21 cellular contexts compared by ENCODE assay signal in the genomic region with DNA sequence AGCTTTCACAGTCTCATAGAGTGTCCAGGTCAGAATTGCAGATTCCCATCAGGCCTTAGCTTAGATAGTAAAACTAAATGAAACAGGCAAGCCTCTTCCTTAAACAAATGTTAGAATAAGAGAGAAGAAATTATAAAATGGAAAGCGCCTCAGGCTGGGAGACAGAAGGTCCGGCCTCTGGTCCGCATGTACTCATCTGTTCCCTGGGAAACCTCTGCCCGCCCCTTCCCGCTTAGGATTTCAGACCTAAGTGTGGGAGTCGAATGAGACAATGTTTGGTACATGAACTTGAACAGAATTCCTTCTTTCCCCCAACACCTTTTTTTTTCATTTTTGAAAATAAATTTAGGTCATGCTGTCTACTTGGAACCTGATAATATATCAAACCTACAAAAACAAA.
"Had no signal": no experiment of that assay in that cellular context is flagged by ENCODE, and none has a peak within 500 bp of the region (broad histone marks: within the 10 kb centered on the region; RNA-seq: fewer than 3 reads in every experiment).

No MANE protein-coding gene starts in this region.

- H3K9me3 ChIP-seq: breast epithelium, esophagus squamous epithelium, lower lobe of right lung, psoas muscle, right lobe of liver had no signal

- H3K27me3 ChIP-seq: breast epithelium, esophagus squamous epithelium, right lobe of liver had no signal

- H3K4me1 ChIP-seq: breast epithelium, lower lobe of right lung, psoas muscle, right lobe of liver had no signal

- H3K4me3 Mint-ChIP-seq: activated B cell treated with CpG ODN at 0.5 μM for 24 hours; activated CD4-positive, alpha-beta memory T cell treated with anti-CD3 and anti-CD28 coated beads, Interleukin-2, amount 10 ng/mL, durations not matched to agents 7 days and 5 days; activated CD8-positive, alpha-beta memory T cell treated with anti-CD3 and anti-CD28 coated beads, Interleukin-2, amount 10 ng/mL, durations not matched to agents 7 days and 5 days; activated naive CD8-positive, alpha-beta T cell treated with anti-CD3 and anti-CD28 coated beads, Interleukin-2, amount 10 ng/mL, durations not matched to agents 7 days and 5 days; activated T-helper 17 cell treated with anti-CD3 and anti-CD28 coated beads, Interleukin-2, amount 50 U/mL, for 72 hours; stimulated activated memory B cell treated with anti-CD40 and anti-IgM and Interleukin-4, amounts not matched to agents 10 μg/mL and 1 μg/mL and 100 μg/mL, for 72 hours; T-cell had no signal

- H3K9me3 Mint-ChIP-seq: activated B cell treated with CpG ODN at 0.5 μM for 24 hours; activated CD4-positive, alpha-beta memory T cell treated with anti-CD3 and anti-CD28 coated beads, Interleukin-2, amount 10 ng/mL, durations not matched to agents 7 days and 5 days; activated naive CD8-positive, alpha-beta T cell treated with anti-CD3 and anti-CD28 coated beads, Interleukin-2, amount 10 ng/mL, durations not matched to agents 7 days and 5 days; activated T-helper 17 cell treated with anti-CD3 and anti-CD28 coated beads, Interleukin-2, amount 50 U/mL, for 72 hours; stimulated activated memory B cell treated with anti-CD40 and anti-IgM and Interleukin-4, amounts not matched to agents 10 μg/mL and 1 μg/mL and 100 μg/mL, for 72 hours; T-cell had no signal

- ATAC-seq: activated CD8-positive, alpha-beta memory T cell treated with anti-CD3 and anti-CD28 coated beads, Interleukin-2, amount 10 ng/mL, durations not matched to agents 7 days and 5 days; activated T-helper 17 cell treated with anti-CD3 and anti-CD28 coated beads, Interleukin-2, amount 50 U/mL, for 72 hours; left colon; lower lobe of right lung; psoas muscle; right lobe of liver; SK-N-SH treated with all-trans-retinoic acid at 6 μM for 48 hours; stimulated activated memory B cell treated with anti-CD40 and anti-IgM and Interleukin-4, amounts not matched to agents 10 μg/mL and 1 μg/mL and 100 μg/mL, for 72 hours; T-cell had no signal

- DNase-seq: activated B cell treated with CpG ODN at 0.5 μM for 24 hours; activated CD4-positive, alpha-beta memory T cell treated with anti-CD3 and anti-CD28 coated beads, Interleukin-2, amount 10 ng/mL, durations not matched to agents 7 days and 5 days; activated CD4-positive, alpha-beta T cell treated with anti-CD3 and anti-CD28 coated beads for 48 hours; activated CD8-positive, alpha-beta memory T cell treated with anti-CD3 and anti-CD28 coated beads, Interleukin-2, amount 10 ng/mL, durations not matched to agents 7 days and 5 days; activated naive CD4-positive, alpha-beta T cell treated with Interleukin-2 at 50 U/mL for 16 hours; activated naive CD8-positive, alpha-beta T cell treated with anti-CD3 and anti-CD28 coated beads, Interleukin-2, amount 10 ng/mL, durations not matched to agents 7 days and 5 days; cerebellar nuclear complex; effector CD4-positive, alpha-beta T cell; esophagus squamous epithelium; glutamatergic neuron; hippocampal formation; left colon; lower lobe of right lung; psoas muscle; right lobe of liver; stimulated activated CD4-positive, alpha-beta T cell treated with anti-CD3 and anti-CD28 coated beads, Interleukin-4, amount 100 ng/mL, for 4 hours; T-cell had no signal

- H3K27me3 Mint-ChIP-seq: activated B cell treated with CpG ODN at 0.5 μM for 24 hours; activated CD4-positive, alpha-beta memory T cell treated with anti-CD3 and anti-CD28 coated beads, Interleukin-2, amount 10 ng/mL, durations not matched to agents 7 days and 5 days; activated CD8-positive, alpha-beta memory T cell treated with anti-CD3 and anti-CD28 coated beads, Interleukin-2, amount 10 ng/mL, durations not matched to agents 7 days and 5 days; activated naive CD8-positive, alpha-beta T cell treated with anti-CD3 and anti-CD28 coated beads, Interleukin-2, amount 10 ng/mL, durations not matched to agents 7 days and 5 days; activated T-helper 17 cell treated with anti-CD3 and anti-CD28 coated beads, Interleukin-2, amount 50 U/mL, for 72 hours; stimulated activated memory B cell treated with anti-CD40 and anti-IgM and Interleukin-4, amounts not matched to agents 10 μg/mL and 1 μg/mL and 100 μg/mL, for 72 hours; T-cell had no signal

- H3K4me1 Mint-ChIP-seq: activated CD4-positive, alpha-beta memory T cell treated with anti-CD3 and anti-CD28 coated beads, Interleukin-2, amount 10 ng/mL, durations not matched to agents 7 days and 5 days; activated T-helper 17 cell treated with anti-CD3 and anti-CD28 coated beads, Interleukin-2, amount 50 U/mL, for 72 hours; T-cell had no signal

- H3K4me3 ChIP-seq: breast epithelium, esophagus squamous epithelium, lower lobe of right lung, psoas muscle, right lobe of liver had no signal

- H3K36me3 ChIP-seq: breast epithelium had no signal

- H3K27ac ChIP-seq: esophagus squamous epithelium, lower lobe of right lung, psoas muscle, right lobe of liver had no signal

- H3K27ac Mint-ChIP-seq: activated CD4-positive, alpha-beta memory T cell treated with anti-CD3 and anti-CD28 coated beads, Interleukin-2, amount 10 ng/mL, durations not matched to agents 7 days and 5 days; activated CD8-positive, alpha-beta memory T cell treated with anti-CD3 and anti-CD28 coated beads, Interleukin-2, amount 10 ng/mL, durations not matched to agents 7 days and 5 days; activated naive CD8-positive, alpha-beta T cell treated with anti-CD3 and anti-CD28 coated beads, Interleukin-2, amount 10 ng/mL, durations not matched to agents 7 days and 5 days; activated T-helper 17 cell treated with anti-CD3 and anti-CD28 coated beads, Interleukin-2, amount 50 U/mL, for 72 hours; stimulated activated memory B cell treated with anti-CD40 and anti-IgM and Interleukin-4, amounts not matched to agents 10 μg/mL and 1 μg/mL and 100 μg/mL, for 72 hours; T-cell had no signal
